ENCODE assay signal across 1 cellular context in genomic region chr10:1007583-1007982, GRCh38.
TF ChIP-seq lines count a peak whose summit lies in the region.

No MANE protein-coding gene starts in this region.

TF ChIP-seq in K562, 482 proteins besides CTCF, POLR2A, EP300 and RAD21:
- no peak for TF ChIP-seq CSDE1 (IDR thresholded peaks at IDR 0.05)
TF ChIP-seq in K562: peak in this region for 0.
